In the genomic region with DNA sequence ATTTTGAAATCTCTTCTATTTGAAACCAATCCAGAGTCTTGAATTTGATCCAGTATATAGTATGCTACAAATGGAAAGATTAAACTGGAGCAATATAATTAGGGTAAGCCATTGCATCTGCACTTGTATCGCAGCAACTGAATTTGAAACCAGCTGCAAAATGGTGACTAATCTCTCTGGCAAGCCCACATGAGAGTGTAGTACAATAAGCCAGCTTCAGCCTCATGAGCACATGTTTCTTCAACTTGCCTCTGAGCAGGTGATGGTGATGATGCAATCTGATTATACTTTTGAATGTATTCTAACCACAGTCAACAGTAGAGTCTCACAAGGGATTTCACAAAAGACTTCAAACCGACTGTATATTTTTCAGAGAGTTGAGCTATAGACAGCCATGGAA, we compare ENCODE assay signal across 8 cellular contexts. TPM values are rescaled to one million over a fixed set of nuclear protein-coding genes. Genes with fewer than 3 reads are reported as not detected.
DNase-seq lines count a peak whose midpoint lies in the region; ATAC-seq lines count a peak whose summit lies in the region.

No MANE protein-coding gene starts in this region.

- peak; percentile 98 for DNase-seq in DMS 273 (lab: John Stamatoyannopoulos, UW; ENCODE audit: unreplicated experiment)
- DNase-seq in NCI-H510A (lab: John Stamatoyannopoulos, UW): peak; percentile 79
- peak; percentile 50 for DNase-seq in activated T-helper 1 cell treated with anti-CD3 and anti-CD28 coated beads, Interleukin-12 subunit alpha, Interleukin-12 subunit beta, Interleukin-2, Interleukin-4 antibody, amounts not matched to agents 30 ng/mL and 10 ng/mL and 1 ng/mL, durations not matched to agents 14 hours and 24 hours and 36 hours (ENCODE audit: low spot score)
- peak; percentile 99 for DNase-seq in iris pigment epithelial cell (ENCODE audit: low read depth)
- DNase-seq in stimulated activated CD4-positive, alpha-beta T cell treated with anti-CD3 and anti-CD28 coated beads, TNF-alpha, amount 100 ng/mL, for 48 hours (ENCODE audit: low read depth in 3 of 3): peak; percentile 16 to 41 (median 36)
- no peak for DNase-seq in NCI-H1048 (lab: John Stamatoyannopoulos, UW)

- peak overlapping the region; percentile 80 for H3K27ac Mint-ChIP-seq in activated T-helper 1 cell treated with anti-CD3 and anti-CD28 coated beads, Interleukin-12 subunit alpha, Interleukin-12 subunit beta, Interleukin-2, Interleukin-4 antibody, amounts not matched to agents 30 ng/mL and 10 ng/mL and 1 ng/mL, durations not matched to agents 14 hours and 24 hours and 36 hours

- peaks cover 6% of the 10 kb centered on the region for H3K36me3 Mint-ChIP-seq in activated T-helper 1 cell treated with anti-CD3 and anti-CD28 coated beads, Interleukin-12 subunit alpha, Interleukin-12 subunit beta, Interleukin-2, Interleukin-4 antibody, amounts not matched to agents 30 ng/mL and 10 ng/mL and 1 ng/mL, durations not matched to agents 14 hours and 24 hours and 36 hours (ENCODE audit: low read depth)

- H3K27me3 Mint-ChIP-seq in activated T-helper 1 cell treated with anti-CD3 and anti-CD28 coated beads, Interleukin-12 subunit alpha, Interleukin-12 subunit beta, Interleukin-2, Interleukin-4 antibody, amounts not matched to agents 30 ng/mL and 10 ng/mL and 1 ng/mL, durations not matched to agents 14 hours and 24 hours and 36 hours (ENCODE audit: insufficient read depth): peaks cover 2% of the 10 kb centered on the region

- ATAC-seq in GM19463 (IDR thresholded peaks at IDR 0.05; ENCODE audit: unreplicated experiment) (peak; percentile 94), HG03442 (IDR thresholded peaks at IDR 0.05; ENCODE audit: unreplicated experiment) (peak; percentile 98)

- H3K4me1 Mint-ChIP-seq in activated T-helper 1 cell treated with anti-CD3 and anti-CD28 coated beads, Interleukin-12 subunit alpha, Interleukin-12 subunit beta, Interleukin-2, Interleukin-4 antibody, amounts not matched to agents 30 ng/mL and 10 ng/mL and 1 ng/mL, durations not matched to agents 14 hours and 24 hours and 36 hours (ENCODE audit: low read depth): peaks cover 27% of the 10 kb centered on the region

- peak overlapping the region; percentile 56 for H3K4me3 Mint-ChIP-seq in activated T-helper 1 cell treated with anti-CD3 and anti-CD28 coated beads, Interleukin-12 subunit alpha, Interleukin-12 subunit beta, Interleukin-2, Interleukin-4 antibody, amounts not matched to agents 30 ng/mL and 10 ng/mL and 1 ng/mL, durations not matched to agents 14 hours and 24 hours and 36 hours

- intact Hi-C loops in activated T-helper 1 cell treated with anti-CD3 and anti-CD28 coated beads, Interleukin-12 subunit alpha, Interleukin-12 subunit beta, Interleukin-2, Interleukin-4 antibody, amounts not matched to agents 30 ng/mL and 10 ng/mL and 1 ng/mL, durations not matched to agents 14 hours and 24 hours and 36 hours (cut with micrococcal nuclease): loop anchor here (5.0 kb wide), 5 partner anchors 37 to 253 kb away; partner anchors contain the start of genes MIOS and UMAD1

- H3K9me3 Mint-ChIP-seq in activated T-helper 1 cell treated with anti-CD3 and anti-CD28 coated beads, Interleukin-12 subunit alpha, Interleukin-12 subunit beta, Interleukin-2, Interleukin-4 antibody, amounts not matched to agents 30 ng/mL and 10 ng/mL and 1 ng/mL, durations not matched to agents 14 hours and 24 hours and 36 hours: no peaks in the 10 kb centered on the region

RNA-seq across cellular contexts. Expression of gene RPA3, which starts 0.8 kb away (rescaled TPM):
- total RNA-seq in activated T-helper 1 cell treated with anti-CD3 and anti-CD28 coated beads, Interleukin-12 subunit alpha, Interleukin-12 subunit beta, Interleukin-2, Interleukin-4 antibody, amounts not matched to agents 30 ng/mL and 10 ng/mL and 1 ng/mL, durations not matched to agents 14 hours and 24 hours and 36 hours: 106 and 110 TPM in 2 replicates
